17 cellular contexts compared by ENCODE assay signal in the genomic region with DNA sequence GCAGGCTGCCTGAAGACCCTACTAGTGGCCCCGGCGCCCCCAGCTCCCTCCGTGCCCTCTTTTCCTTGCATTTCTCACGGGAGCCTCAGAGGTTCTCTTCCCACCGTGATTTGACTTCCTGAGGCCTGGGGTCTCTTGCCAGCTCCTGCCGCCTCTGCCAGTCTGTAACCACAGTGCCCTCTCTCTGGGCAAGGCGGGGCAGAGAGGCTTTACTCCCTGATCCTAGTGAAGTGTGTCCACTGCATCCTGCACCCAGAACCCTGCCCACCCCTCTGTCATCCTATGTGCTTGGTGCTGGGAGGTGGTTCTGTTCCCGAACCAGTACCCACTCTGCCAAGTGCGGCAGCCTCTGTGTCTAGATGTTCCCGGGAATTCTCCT. TPM values are rescaled to one million over a fixed set of nuclear protein-coding genes. Genes with fewer than 3 reads are reported as not detected.
DNase-seq lines count a peak whose midpoint lies in the region; ATAC-seq and TF ChIP-seq lines count a peak whose summit lies in the region.
"Had no signal": no experiment of that assay in that cellular context is flagged by ENCODE, and none has a peak within 500 bp of the region (broad histone marks: within the 10 kb centered on the region; RNA-seq: fewer than 3 reads in every experiment).

No MANE protein-coding gene starts in this region.

- POLR2A ChIA-PET in HCT116 (lab: Charles Lee) = no interaction called here

- peak overlapping the region; percentile 73 for H3K9ac ChIP-seq in HCT116 (ENCODE audit: low read length)

- intact Hi-C loops in HCT116 (cut with micrococcal nuclease) (no loop called here), esophagus squamous epithelium (cut with DNase I) (no loop called here), left ventricle myocardium inferior (cut with micrococcal nuclease) (no loop called here)

- H3K27me3 Mint-ChIP-seq in activated CD8-positive, alpha-beta memory T cell treated with anti-CD3 and anti-CD28 coated beads, Interleukin-2, amount 10 ng/mL, durations not matched to agents 7 days and 5 days = peaks cover 57% of the 10 kb centered on the region
- peaks cover 7 to 16% of the 10 kb centered on the region in 2 donors for H3K27me3 Mint-ChIP-seq in natural killer cell treated with Interleukin-12 subunit alpha and Interleukin-12 subunit beta and Interleukin-15 and Interleukin-18, amount 100 ng/mL, for 72 hours

- TF ChIP-seq RAD21 in HCT116 (IDR thresholded peaks at IDR 0.05; ENCODE audit: low read depth) = no peak

- H3K79me2 ChIP-seq in HCT116 (ENCODE audit: insufficient read depth, low read length) = peaks cover 11% of the 10 kb centered on the region; the same call in 1 of the 2 replicates

- no peaks in the 10 kb centered on the region for H3K9me3 Mint-ChIP-seq in activated CD8-positive, alpha-beta memory T cell treated with anti-CD3 and anti-CD28 coated beads, Interleukin-2, amount 10 ng/mL, durations not matched to agents 7 days and 5 days (ENCODE audit: low read depth)
- H3K9me3 Mint-ChIP-seq in natural killer cell treated with Interleukin-12 subunit alpha and Interleukin-12 subunit beta and Interleukin-15 and Interleukin-18, amount 100 ng/mL, for 72 hours = no peaks in the 10 kb centered on the region
- H3K9me3 Mint-ChIP-seq: CD4-positive, alpha-beta T cell had no signal

- BruUV-seq in HCT116 (replicated peaks; lab: Mats Ljungman, UMichigan) = no TSS peak

- RAD21 ChIA-PET in HCT116 (lab: Charles Lee; ENCODE audit: low non-redundant PET in 1 of 2, low total read pairs in 2 of 2, uncharacterized antibody in 2 of 2, unreplicated experiment in 2 of 2) = no interaction called here

- peaks cover 12% of the 10 kb centered on the region for H3K4me1 Mint-ChIP-seq in activated CD8-positive, alpha-beta memory T cell treated with anti-CD3 and anti-CD28 coated beads, Interleukin-2, amount 10 ng/mL, durations not matched to agents 7 days and 5 days
- peaks cover 0 to 7% of the 10 kb centered on the region in 2 donors for H3K4me1 Mint-ChIP-seq in natural killer cell treated with Interleukin-12 subunit alpha and Interleukin-12 subunit beta and Interleukin-15 and Interleukin-18, amount 100 ng/mL, for 72 hours (ENCODE audit: low read depth in 2 of 2)

- no peak overlapping the region; a peak in 1 of 4 replicates for H3K4me3 ChIP-seq in HCT116 (replicated peaks in 1 of 2; ENCODE audit: low read depth in 1 of 2, low read length in 2 of 2)
- H3K4me3 ChIP-seq in RWPE2 (ENCODE audit: severe bottlenecking) = no peak overlapping the region
- no peak overlapping the region for H3K4me3 ChIP-seq in esophagus squamous epithelium
- H3K4me3 ChIP-seq in left ventricle myocardium inferior = no peak overlapping the region

- DNase-seq in activated CD8-positive, alpha-beta memory T cell treated with anti-CD3 and anti-CD28 coated beads, Interleukin-2, amount 50 U/mL, for 48 hours = peak; percentile 50
- no peak for DNase-seq in activated CD8-positive, alpha-beta memory T cell treated with anti-CD3 and anti-CD28 coated beads, Interleukin-2, amount 10 ng/mL, durations not matched to agents 7 days and 5 days
- DNase-seq in HCT116 (ENCODE audit: low read depth, low spot score) (no peak), RWPE2 (ENCODE audit: low spot score) (peak; percentile 51), esophagus squamous epithelium (lab: John Stamatoyannopoulos, UW) (no peak), left ventricle myocardium inferior (no peak), RPMI8226 (no peak)
- DNase-seq in natural killer cell treated with Interleukin-12 subunit alpha and Interleukin-12 subunit beta and Interleukin-15 and Interleukin-18, amount 100 ng/mL, for 72 hours (ENCODE audit: low spot score) = no peak
- DNase-seq: CD4-positive, alpha-beta T cell; DMS 273 treated with DMSO at 0.1 percent for 48 hours; HCEC 1CT had no signal

- H3K9me3 ChIP-seq in HCT116 (ENCODE audit: control insufficient read depth in 1 of 2, insufficient read depth in 1 of 2, low read depth in 1 of 2, low read length in 2 of 2) = no peaks in the 10 kb centered on the region
- no peaks in the 10 kb centered on the region for H3K9me3 ChIP-seq in RWPE2 (ENCODE audit: severe bottlenecking)
- no peaks in the 10 kb centered on the region for H3K9me3 ChIP-seq in esophagus squamous epithelium
- no peaks in the 10 kb centered on the region for H3K9me3 ChIP-seq in left ventricle myocardium inferior (replicated peaks)

- no peak for TF ChIP-seq POLR2A in HCT116 (IDR thresholded peaks at IDR 0.05; ENCODE audit: borderline replicate concordance, extremely low read depth, insufficient read depth, insufficient read length)
- TF ChIP-seq POLR2A in esophagus squamous epithelium (IDR thresholded peaks at IDR 0.05) = no peak

- H3K36me3 ChIP-seq in HCT116 (ENCODE audit: control insufficient read depth in 1 of 2, insufficient read depth in 2 of 2, low read length in 2 of 2) (no peaks in the 10 kb centered on the region), RWPE2 (ENCODE audit: low read depth) (no peaks in the 10 kb centered on the region), esophagus squamous epithelium (no peaks in the 10 kb centered on the region), left ventricle myocardium inferior (no peaks in the 10 kb centered on the region)

- no peak overlapping the region for H3K4me3 Mint-ChIP-seq in activated CD8-positive, alpha-beta memory T cell treated with anti-CD3 and anti-CD28 coated beads, Interleukin-2, amount 10 ng/mL, durations not matched to agents 7 days and 5 days
- H3K4me3 Mint-ChIP-seq in natural killer cell treated with Interleukin-12 subunit alpha and Interleukin-12 subunit beta and Interleukin-15 and Interleukin-18, amount 100 ng/mL, for 72 hours = no peak overlapping the region
- H3K4me3 Mint-ChIP-seq: CD4-positive, alpha-beta T cell had no signal

- no peaks in the 10 kb centered on the region for H3K9me2 ChIP-seq in HCT116 (ENCODE audit: insufficient read depth)

- H3K36me3 Mint-ChIP-seq in activated CD8-positive, alpha-beta memory T cell treated with anti-CD3 and anti-CD28 coated beads, Interleukin-2, amount 10 ng/mL, durations not matched to agents 7 days and 5 days = no peaks in the 10 kb centered on the region
- H3K36me3 Mint-ChIP-seq in natural killer cell treated with Interleukin-12 subunit alpha and Interleukin-12 subunit beta and Interleukin-15 and Interleukin-18, amount 100 ng/mL, for 72 hours = no peaks in the 10 kb centered on the region

- H2AFZ ChIP-seq in HCT116 (ENCODE audit: low read depth, low read length, poor library complexity, severe bottlenecking) = no peak overlapping the region

- TF ChIP-seq CTCF in HCT116 (IDR thresholded peaks at IDR 0.05 in 2 of 3, conservative IDR thresholded peaks at IDR 0.05 in 1 of 3; ENCODE audit: borderline replicate concordance in 1 of 3, insufficient read depth in 1 of 3, low read depth in 2 of 3, low read length in 2 of 3) (no peak), RWPE2 (IDR thresholded peaks at IDR 0.05; ENCODE audit: poor library complexity, severe bottlenecking) (no peak), esophagus squamous epithelium (IDR thresholded peaks at IDR 0.05) (no peak), left ventricle myocardium inferior (IDR thresholded peaks at IDR 0.05; ENCODE audit: borderline replicate concordance) (no peak)

- 77 to 81% methylated on average over 9 of the region's 10 CpGs for WGBS in esophagus squamous epithelium, 2 donors

- no peaks in the 10 kb centered on the region for H4K20me1 ChIP-seq in HCT116 (ENCODE audit: insufficient read depth)

- H3K27ac Mint-ChIP-seq in activated CD8-positive, alpha-beta memory T cell treated with anti-CD3 and anti-CD28 coated beads, Interleukin-2, amount 10 ng/mL, durations not matched to agents 7 days and 5 days = no peak overlapping the region
- H3K27ac Mint-ChIP-seq in natural killer cell treated with Interleukin-12 subunit alpha and Interleukin-12 subunit beta and Interleukin-15 and Interleukin-18, amount 100 ng/mL, for 72 hours = no peak overlapping the region
- H3K27ac Mint-ChIP-seq: CD4-positive, alpha-beta T cell had no signal

- ATAC-seq in activated CD8-positive, alpha-beta memory T cell treated with anti-CD3 and anti-CD28 coated beads, Interleukin-2, amount 10 ng/mL, durations not matched to agents 7 days and 5 days = no peak
- ATAC-seq in HCT116 (no peak), RWPE2 (ENCODE audit: low read depth) (no peak)
- ATAC-seq in natural killer cell treated with Interleukin-12 subunit alpha and Interleukin-12 subunit beta and Interleukin-15 and Interleukin-18, amount 100 ng/mL, for 72 hours = no peak

- H3K27ac ChIP-seq in HCT116 (ENCODE audit: low read depth, low read length) (peak overlapping the region; percentile 81), RWPE2 (ENCODE audit: poor library complexity, severe bottlenecking) (no peak overlapping the region), esophagus squamous epithelium (peak overlapping the region in 3 of 4 donors; percentile 4 to 64 (median 38)), left ventricle myocardium inferior (replicated peaks) (no peak overlapping the region)

- H3K4me1 ChIP-seq in HCT116 (ENCODE audit: control insufficient read depth in 1 of 2, insufficient read depth in 2 of 2, low read length in 2 of 2) (peaks cover 43 to 66% of the 10 kb centered on the region in 2 experiments), RWPE2 (ENCODE audit: insufficient read depth, poor library complexity, severe bottlenecking) (peaks cover 10% of the 10 kb centered on the region), esophagus squamous epithelium (peaks cover 39 to 90% (median 43%) of the 10 kb centered on the region in 3 donors), left ventricle myocardium inferior (peaks cover 37% of the 10 kb centered on the region)

- peak overlapping the region; percentile 83 for H3K4me2 ChIP-seq in HCT116 (ENCODE audit: low read length)

- CTCF ChIA-PET in activated CD8-positive, alpha-beta memory T cell treated with anti-CD3 and anti-CD28 coated beads, Interleukin-2, amount 10 ng/mL, durations not matched to agents 7 days and 5 days (lab: Charles Lee) = interaction anchor here (0.9 to 2.6 kb wide), 2 partner anchors 8 to 11 kb away, joined by 3 to 15 read pairs; no protein-coding TSS in a partner anchor
- CTCF ChIA-PET in HCT116 (lab: Charles Lee) = interaction anchor here (2.7 kb wide), 1 partner anchor 11 kb away, joined by 19 read pairs; no protein-coding TSS in a partner anchor

- H3K27me3 ChIP-seq in HCT116 (ENCODE audit: insufficient read depth, low read length) = no peaks in the 10 kb centered on the region
- peaks cover 6% of the 10 kb centered on the region for H3K27me3 ChIP-seq in RWPE2 (ENCODE audit: insufficient read depth, poor library complexity, severe bottlenecking)
- peaks cover 0 to 94% (median 3%) of the 10 kb centered on the region in 4 donors for H3K27me3 ChIP-seq in esophagus squamous epithelium
- peaks cover 94% of the 10 kb centered on the region for H3K27me3 ChIP-seq in left ventricle myocardium inferior (ENCODE audit: low read depth)

RNA-seq across cellular contexts. Expression of gene ESPN, which starts 2.4 kb away (rescaled TPM):
- under 1 TPM; 0.32 to 0.89 TPM for total RNA-seq in activated CD8-positive, alpha-beta memory T cell treated with anti-CD3 and anti-CD28 coated beads, Interleukin-2, amount 10 ng/mL, durations not matched to agents 7 days and 5 days
- total RNA-seq in HCT116 (2021; ENCODE audit: unreplicated experiment) (114 TPM), esophagus squamous epithelium (10 to 100 TPM; 14.5 to 22.2 (median 18.6) TPM), left ventricle myocardium inferior (0.41 TPM)
- polyA plus RNA-seq in HCT116 (2012) = 112 and 113 TPM in 2 replicates
- under 1 TPM; 0.14 to 0.84 TPM for total RNA-seq in natural killer cell treated with Interleukin-12 subunit alpha and Interleukin-12 subunit beta and Interleukin-15 and Interleukin-18, amount 100 ng/mL, for 72 hours
- total RNA-seq: A673, Daoy, H4 had no signal
- polyA plus RNA-seq: BJ had no signal

RNA-seq across cellular contexts. Expression of gene HES2, which starts 7.2 kb away (rescaled TPM):
- under 1 TPM in 1 of 2 experiments, not detected in 1; 0.52 TPM for total RNA-seq in activated CD8-positive, alpha-beta memory T cell treated with anti-CD3 and anti-CD28 coated beads, Interleukin-2, amount 10 ng/mL, durations not matched to agents 7 days and 5 days
- total RNA-seq in HCT116 (2021; ENCODE audit: unreplicated experiment) (8.4 TPM), esophagus squamous epithelium (10 to 100 TPM; 40.5 to 51.9 (median 50.2) TPM), left ventricle myocardium inferior (not detected)
- 7.9 and 9.6 TPM in 2 replicates for polyA plus RNA-seq in HCT116 (2012)
- not detected for total RNA-seq in natural killer cell treated with Interleukin-12 subunit alpha and Interleukin-12 subunit beta and Interleukin-15 and Interleukin-18, amount 100 ng/mL, for 72 hours
- total RNA-seq: A673; Calu3; CD4-positive, alpha-beta T cell; Daoy; H4; HT-29 had no signal
- polyA plus RNA-seq: BJ had no signal

RNA-seq across cellular contexts. Expression of gene ACOT7, which starts 33.4 kb away (rescaled TPM):
- 10 to 100 TPM; 81.3 to 87.0 TPM for total RNA-seq in activated CD8-positive, alpha-beta memory T cell treated with anti-CD3 and anti-CD28 coated beads, Interleukin-2, amount 10 ng/mL, durations not matched to agents 7 days and 5 days
- 162 TPM for total RNA-seq in HCT116 (2021; ENCODE audit: unreplicated experiment)
- polyA plus RNA-seq in HCT116 (2012) = 206 TPM in 2 replicates
- total RNA-seq in esophagus squamous epithelium = 10 to 100 TPM; 23.5 to 50.7 (median 39.0) TPM
- 8.6 TPM for total RNA-seq in left ventricle myocardium inferior
- total RNA-seq in natural killer cell treated with Interleukin-12 subunit alpha and Interleukin-12 subunit beta and Interleukin-15 and Interleukin-18, amount 100 ng/mL, for 72 hours = 10 to 100 TPM; 49.5 to 87.5 TPM

RNA-seq across cellular contexts. Expression of gene TNFRSF25, which starts 39.0 kb away (rescaled TPM):
- total RNA-seq in activated CD8-positive, alpha-beta memory T cell treated with anti-CD3 and anti-CD28 coated beads, Interleukin-2, amount 10 ng/mL, durations not matched to agents 7 days and 5 days = 10 to 100 TPM; 54.3 to 71.6 TPM
- 27.5 TPM for total RNA-seq in HCT116 (2021; ENCODE audit: unreplicated experiment)
- 30.2 and 34.7 TPM in 2 replicates for polyA plus RNA-seq in HCT116 (2012)
- 10 to 100 TPM; 22.1 to 47.3 (median 34.3) TPM for total RNA-seq in esophagus squamous epithelium
- total RNA-seq in left ventricle myocardium inferior = 12.6 TPM
- 100 to 1,000 TPM in 1 of 2 donors, 10 to 100 TPM in 1; 83.6 to 106 TPM for total RNA-seq in natural killer cell treated with Interleukin-12 subunit alpha and Interleukin-12 subunit beta and Interleukin-15 and Interleukin-18, amount 100 ng/mL, for 72 hours

Comparison
In these comparisons a context has a peak if more than half of its experiments do, and no peak if none do; other contexts are left out.
1. DNase-seq: peak in activated CD8-positive, alpha-beta memory T cell treated with anti-CD3 and anti-CD28 coated beads, Interleukin-2, amount 50 U/mL, for 48 hours (single experiment) and RWPE2 (single experiment); none in activated CD8-positive, alpha-beta memory T cell treated with anti-CD3 and anti-CD28 coated beads, Interleukin-2, amount 10 ng/mL, durations not matched to agents 7 days and 5 days (single experiment), HCT116 (single experiment), esophagus squamous epithelium (single experiment), left ventricle myocardium inferior (single experiment), natural killer cell treated with Interleukin-12 subunit alpha and Interleukin-12 subunit beta and Interleukin-15 and Interleukin-18, amount 100 ng/mL, for 72 hours (single experiment) and RPMI8226 (single experiment).
2. H3K27ac ChIP-seq: peak in HCT116 (single experiment) and esophagus squamous epithelium (3 of 4); none in RWPE2 (single experiment) and left ventricle myocardium inferior (single experiment).
3. RNA of gene ESPN, which starts 2.4 kb away (total RNA-seq): 114 TPM in HCT116 (single experiment) and 14.5 to 22.2 TPM in esophagus squamous epithelium; 0.32 to 0.89 TPM in activated CD8-positive, alpha-beta memory T cell treated with anti-CD3 and anti-CD28 coated beads, Interleukin-2, amount 10 ng/mL, durations not matched to agents 7 days and 5 days, 0.14 to 0.84 TPM in natural killer cell treated with Interleukin-12 subunit alpha and Interleukin-12 subunit beta and Interleukin-15 and Interleukin-18, amount 100 ng/mL, for 72 hours and 0.41 TPM in left ventricle myocardium inferior (single experiment); every median in the first group is over 4 times any median in the second.